In the genomic region with DNA sequence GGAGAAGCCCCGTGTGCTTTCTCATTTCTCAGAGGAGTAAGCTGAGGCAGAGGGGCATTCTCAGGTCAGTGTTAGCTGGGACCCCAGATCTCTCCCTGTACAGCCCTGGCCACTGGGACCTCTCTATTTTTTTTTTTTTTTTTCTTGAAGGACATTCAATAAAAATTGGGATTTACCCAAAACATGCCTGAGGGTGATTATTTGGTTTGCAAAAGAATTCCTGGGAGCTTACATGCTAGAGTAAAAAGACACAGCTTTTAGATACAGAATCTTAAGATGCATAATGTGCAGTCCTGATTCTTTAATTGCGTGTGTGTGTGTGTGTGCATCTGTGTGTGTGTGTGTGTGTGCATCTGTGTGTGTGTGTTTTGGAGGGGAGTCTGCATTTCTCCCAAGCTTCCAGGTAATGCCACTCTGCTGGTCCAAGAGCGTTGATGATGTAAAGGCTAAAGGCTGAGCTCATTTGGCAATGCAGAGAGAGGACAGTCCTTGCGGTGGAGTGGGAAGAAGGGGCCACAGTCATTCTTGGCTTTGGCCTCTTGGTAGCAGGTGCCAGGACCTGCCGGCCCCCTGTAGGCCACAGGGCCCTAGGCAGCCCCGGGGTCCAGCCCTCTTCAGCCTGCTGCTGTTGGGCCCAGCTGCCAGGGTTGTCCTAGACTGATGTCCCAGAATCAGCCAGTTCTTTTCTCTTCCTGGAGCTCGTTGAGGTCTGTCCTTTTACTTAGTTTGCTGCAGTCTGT, we compare ENCODE assay signal across 12 cellular contexts. TPM values are rescaled to one million over a fixed set of nuclear protein-coding genes. Genes with fewer than 3 reads are reported as not detected.
DNase-seq lines count a peak whose midpoint lies in the region; ATAC-seq and TF ChIP-seq lines count a peak whose summit lies in the region.
"Had no signal": no experiment of that assay in that cellular context is flagged by ENCODE, and none has a peak within 500 bp of the region (broad histone marks: within the 10 kb centered on the region; RNA-seq: fewer than 3 reads in every experiment).

No MANE protein-coding gene starts in this region.

- H3K36me3 ChIP-seq in WERI-Rb-1, result no peaks in the 10 kb centered on the region
- peaks cover 0 to 73% (median 19%) of the 10 kb centered on the region in 6 donors for H3K36me3 ChIP-seq in spleen

- H3K27ac Mint-ChIP-seq in glutamatergic neuron (ENCODE audit: unreplicated experiment), result peak overlapping the region; percentile 31

- H3K27me3 ChIP-seq in WERI-Rb-1 (ENCODE audit: insufficient read depth, low read depth, severe bottlenecking), result no peaks in the 10 kb centered on the region
- H3K27me3 ChIP-seq in spleen (replicated peaks in 1 of 7), result no peaks in the 10 kb centered on the region
- H3K27me3 ChIP-seq: neutrophil had no signal

- WGBS in spleen, 5 donors, result 65 to 93% (median 89%) methylated on average over 6 to 7 of the region's 7 CpGs

- intact Hi-C loops in spleen (cut with DNase I; ENCODE audit: low total_unique reads), result no loop called here

- H3K9me3 ChIP-seq in WERI-Rb-1 (ENCODE audit: severe bottlenecking) (no peaks in the 10 kb centered on the region), spleen (no peaks in the 10 kb centered on the region)
- H3K9me3 ChIP-seq: neutrophil had no signal

- no peak overlapping the region for H3K4me3 ChIP-seq in WERI-Rb-1 (ENCODE audit: low read depth, low read length)
- H3K4me3 ChIP-seq in spleen, result no peak overlapping the region

- ATAC-seq in HG03469 (IDR thresholded peaks at IDR 0.05; ENCODE audit: unreplicated experiment), result no peak
- ATAC-seq in GM19328 (IDR thresholded peaks at IDR 0.05; ENCODE audit: unreplicated experiment), result no peak
- ATAC-seq in GM19463 (IDR thresholded peaks at IDR 0.05; ENCODE audit: unreplicated experiment), result no peak
- ATAC-seq: PC-3 had no signal

- H3K36me3 Mint-ChIP-seq in glutamatergic neuron (ENCODE audit: unreplicated experiment), result peaks cover 3% of the 10 kb centered on the region

- H3K27ac ChIP-seq in WERI-Rb-1 (no peak overlapping the region), spleen (peak overlapping the region in 5 of 8 donors; percentile 19 to 85 (median 36))
- H3K27ac ChIP-seq: HL-60, neutrophil had no signal

- no peak overlapping the region for H3K4me3 Mint-ChIP-seq in glutamatergic neuron (ENCODE audit: unreplicated experiment)

- no peak for TF ChIP-seq POLR2A in spleen (IDR thresholded peaks at IDR 0.05)

- H3K4me1 ChIP-seq in spleen, result peaks cover 32 to 61% (median 45%) of the 10 kb centered on the region in 6 donors

- DNase-seq in EL (peak; percentile 25), WERI-Rb-1 (peak; percentile 33), glutamatergic neuron (no peak), spleen (no peak), HUDEP-2 (lab: John Stamatoyannopoulos, UW; ENCODE audit: unreplicated experiment in 76 of 76) (no peak)
- DNase-seq: activated effector memory CD4-positive, alpha-beta T cell treated with Interleukin-2 at 50 U/mL for 16 hours; PC-3 had no signal

- peaks cover 13% of the 10 kb centered on the region for H3K27me3 Mint-ChIP-seq in glutamatergic neuron (ENCODE audit: unreplicated experiment)

- TF ChIP-seq CTCF in WERI-Rb-1 (IDR thresholded peaks at IDR 0.05; ENCODE audit: low read depth, low read length) (peak; percentile 42), glutamatergic neuron (IDR thresholded peaks at IDR 0.05; ENCODE audit: partially characterized antibody, unreplicated experiment) (no peak), spleen (IDR thresholded peaks at IDR 0.05 in 8 of 11, conservative IDR thresholded peaks at IDR 0.05 in 3 of 11) (no peak)

- peaks cover 29% of the 10 kb centered on the region for H3K4me1 Mint-ChIP-seq in glutamatergic neuron (ENCODE audit: low read depth, unreplicated experiment)

- peaks cover 8% of the 10 kb centered on the region for H3K9me3 Mint-ChIP-seq in glutamatergic neuron (ENCODE audit: unreplicated experiment)

RNA-seq across cellular contexts. Expression of gene TTC7A, which starts 48.6 kb away (rescaled TPM):
- total RNA-seq in glutamatergic neuron (ENCODE audit: unreplicated experiment) (4.2 TPM), spleen (10 to 100 TPM; 40.3 to 59.0 (median 47.6) TPM)
- 10 to 100 TPM; 13.6 to 37.6 (median 17.7) TPM for polyA plus RNA-seq in spleen

Comparison
In these comparisons a context has a peak if more than half of its experiments do, and no peak if none do; other contexts are left out.
1. DNase-seq: peak in EL (single experiment) and WERI-Rb-1 (single experiment); none in glutamatergic neuron (single experiment), spleen (single experiment) and HUDEP-2 (0 of 76).